ENCODE assay signal across 7 cellular contexts in genomic region chr7:151910655-151911054, GRCh38. TPM values are rescaled to one million over a fixed set of nuclear protein-coding genes. Genes with fewer than 3 reads are reported as not detected.
"Had no signal": no experiment of that assay in that cellular context is flagged by ENCODE, and none has a peak within 500 bp of the region (broad histone marks: within the 10 kb centered on the region; RNA-seq: fewer than 3 reads in every experiment).

No MANE protein-coding gene starts in this region.

RNA-seq across cellular contexts. Expression of gene GALNTL5, which starts 45.6 kb away (rescaled TPM):
- total RNA-seq: H4, H7, HepG2, HFFc6, HT1080, K562 had no signal
- polyA plus RNA-seq: HepG2, IgD-negative memory B cell, K562 had no signal
